9 cellular contexts compared by ENCODE assay signal in the genomic region with DNA sequence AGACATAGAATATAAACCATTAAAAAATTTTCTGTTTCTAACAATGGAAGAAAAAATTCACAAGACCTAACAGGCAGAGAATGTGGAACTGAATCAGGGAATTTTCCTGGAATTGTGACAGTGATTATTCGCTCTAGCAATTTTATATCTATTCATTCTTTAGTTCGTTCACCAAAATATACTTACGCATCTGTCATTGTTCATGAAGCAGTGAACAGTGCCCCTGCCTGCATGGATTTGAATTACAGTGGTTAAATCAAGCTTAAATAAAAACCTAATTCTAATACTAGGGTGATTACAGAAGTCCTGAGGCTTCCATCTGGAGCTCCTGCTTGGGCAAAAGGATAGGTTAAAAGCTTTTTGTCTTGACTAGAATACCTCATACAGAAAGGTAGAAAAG. TPM values are rescaled to one million over a fixed set of nuclear protein-coding genes. Genes with fewer than 3 reads are reported as not detected.
DNase-seq lines count a peak whose midpoint lies in the region; TF ChIP-seq lines count a peak whose summit lies in the region.
"Had no signal": no experiment of that assay in that cellular context is flagged by ENCODE, and none has a peak within 500 bp of the region (broad histone marks: within the 10 kb centered on the region; RNA-seq: fewer than 3 reads in every experiment).

No MANE protein-coding gene starts in this region.

- peak; percentile 74 to 82 for TF ChIP-seq RAD21 in liver (IDR thresholded peaks at IDR 0.05)

- 83% methylated on average over 3 of the region's 3 CpGs for WGBS in liver

- TF ChIP-seq CTCF in AG10803 (conservative IDR thresholded peaks at IDR 0.05; ENCODE audit: low read length) (peak; percentile 41), LNCAP (IDR thresholded peaks at IDR 0.05) (peak; percentile 46), liver (IDR thresholded peaks at IDR 0.05; ENCODE audit: low read depth, low read length, missing input control) (peak; percentile 57)

- peaks cover 0 to 35% (median 19%) of the 10 kb centered on the region in 4 donors for H3K36me3 ChIP-seq in liver (ENCODE audit: control insufficient read depth in 4 of 4, insufficient read depth in 3 of 4, low read depth in 1 of 4, low read length in 3 of 4)

- no peak overlapping the region for H3K27ac ChIP-seq in liver (ENCODE audit: low read depth in 1 of 2, low read length in 2 of 2)

- no peaks in the 10 kb centered on the region for H3K9me3 ChIP-seq in liver (ENCODE audit: control insufficient read depth in 4 of 4, low read length in 3 of 4)

- H3K27me3 ChIP-seq in liver (ENCODE audit: control insufficient read depth in 4 of 4, insufficient read depth in 4 of 4, low read length in 3 of 4): no peaks in the 10 kb centered on the region

- H3K9ac ChIP-seq in liver (ENCODE audit: low read depth in 1 of 2, low read length in 2 of 2): no peak overlapping the region

- no peak overlapping the region for H3K4me3 ChIP-seq in AG10803 (ENCODE audit: low read length)
- no peak overlapping the region for H3K4me3 ChIP-seq in liver (ENCODE audit: low read depth in 1 of 3, low read length in 3 of 3)

- H3K4me1 ChIP-seq in liver (ENCODE audit: control insufficient read depth in 4 of 4, insufficient read depth in 4 of 4, low read length in 3 of 4): peaks cover 0 to 7% (median 1%) of the 10 kb centered on the region in 4 donors

- DNase-seq in AG10803 (ENCODE audit: low read depth): no peak
- peak; percentile 32 for DNase-seq in astrocyte of the hippocampus (ENCODE audit: low read depth, low spot score)
- no peak for DNase-seq in stimulated activated CD8-positive, alpha-beta memory T cell treated with anti-CD3 and anti-CD28 coated beads, Interleukin-4, amount 100 ng/mL, for 48 hours
- no peak for DNase-seq in activated CD4-positive, alpha-beta T cell treated with anti-CD3 and anti-CD28 coated beads for 48 hours
- no peak for DNase-seq in occipital lobe (lab: John Stamatoyannopoulos, UW)
- DNase-seq in AG08396 (ENCODE audit: low spot score): no peak
- DNase-seq: activated T-cell treated with anti-CD3 and anti-CD28 coated beads, Interleukin-2, amount 50 U/mL, for 4 hours had no signal

TF ChIP-seq in liver, 16 proteins besides CTCF, POLR2A, EP300 and RAD21:
- no peak for TF ChIP-seq YY1 (IDR thresholded peaks at IDR 0.05)
- TF ChIP-seq HNF4A (conservative IDR thresholded peaks at IDR 0.05): no peak
- no peak for TF ChIP-seq RXRA (IDR thresholded peaks at IDR 0.05)
- TF ChIP-seq TAF1 (conservative IDR thresholded peaks at IDR 0.05): no peak
- no peak for TF ChIP-seq GABPA (IDR thresholded peaks at IDR 0.05 in 1 of 2, conservative IDR thresholded peaks at IDR 0.05 in 1 of 2)
- TF ChIP-seq EGR1 (IDR thresholded peaks at IDR 0.05; ENCODE audit: low read depth in 2 of 2): no peak
- TF ChIP-seq, protein P1, sequence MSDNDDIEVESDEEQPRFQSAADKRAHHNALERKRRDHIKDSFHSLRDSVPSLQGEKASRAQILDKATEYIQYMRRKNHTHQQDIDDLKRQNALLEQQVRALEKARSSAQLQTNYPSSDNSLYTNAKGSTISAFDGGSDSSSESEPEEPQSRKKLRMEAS (IDR thresholded peaks at IDR 0.05): no peak
- TF ChIP-seq, protein P2, sequence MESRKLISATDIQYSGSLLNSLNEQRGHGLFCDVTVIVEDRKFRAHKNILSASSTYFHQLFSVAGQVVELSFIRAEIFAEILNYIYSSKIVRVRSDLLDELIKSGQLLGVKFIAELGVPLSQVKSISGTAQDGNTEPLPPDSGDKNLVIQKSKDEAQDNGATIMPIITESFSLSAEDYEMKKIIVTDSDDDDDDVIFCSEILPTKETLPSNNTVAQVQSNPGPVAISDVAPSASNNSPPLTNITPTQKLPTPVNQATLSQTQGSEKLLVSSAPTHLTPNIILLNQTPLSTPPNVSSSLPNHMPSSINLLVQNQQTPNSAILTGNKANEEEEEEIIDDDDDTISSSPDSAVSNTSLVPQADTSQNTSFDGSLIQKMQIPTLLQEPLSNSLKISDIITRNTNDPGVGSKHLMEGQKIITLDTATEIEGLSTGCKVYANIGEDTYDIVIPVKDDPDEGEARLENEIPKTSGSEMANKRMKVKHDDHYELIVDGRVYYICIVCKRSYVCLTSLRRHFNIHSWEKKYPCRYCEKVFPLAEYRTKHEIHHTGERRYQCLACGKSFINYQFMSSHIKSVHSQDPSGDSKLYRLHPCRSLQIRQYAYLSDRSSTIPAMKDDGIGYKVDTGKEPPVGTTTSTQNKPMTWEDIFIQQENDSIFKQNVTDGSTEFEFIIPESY (IDR thresholded peaks at IDR 0.05): no peak
- TF ChIP-seq JUND (IDR thresholded peaks at IDR 0.05): no peak
- no peak for TF ChIP-seq FOXA1 (IDR thresholded peaks at IDR 0.05)
- no peak for TF ChIP-seq NR2F2 (IDR thresholded peaks at IDR 0.05)
- no peak for TF ChIP-seq FOXA2 (IDR thresholded peaks at IDR 0.05)

RNA-seq across cellular contexts. Expression of gene ABCA8, which starts 48.6 kb away (rescaled TPM):
- 10 to 100 TPM; 11.4 to 72.2 TPM for total RNA-seq in liver
- polyA plus RNA-seq in liver: 10 to 100 TPM in 1 of 2 donors, 1 to 10 TPM in 1; 9.3 to 16.5 TPM
- 3.9 TPM for total RNA-seq in occipital lobe
